In the genomic region with DNA sequence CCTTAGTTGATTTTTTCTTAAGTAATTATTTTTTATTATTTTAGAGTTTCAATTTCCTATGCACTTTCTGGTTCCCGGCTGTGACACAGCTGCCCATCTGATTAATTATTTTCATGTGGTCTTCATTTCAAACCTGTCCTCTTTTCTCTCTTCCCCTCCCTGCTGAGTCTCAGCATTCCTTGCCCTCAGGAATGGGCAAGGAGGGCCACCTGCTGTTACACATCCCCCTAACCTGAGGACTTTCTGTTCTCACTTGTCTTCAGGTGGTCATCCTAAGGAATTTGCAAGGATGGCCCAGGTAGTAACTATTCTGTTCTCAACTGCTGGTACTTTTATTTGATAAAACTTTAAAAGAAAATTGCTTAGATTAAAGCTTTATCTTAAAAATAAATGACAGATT, we compare ENCODE assay signal across 23 cellular contexts.
DNase-seq lines count a peak whose midpoint lies in the region; ATAC-seq and TF ChIP-seq lines count a peak whose summit lies in the region.
"Had no signal": no experiment of that assay in that cellular context is flagged by ENCODE, and none has a peak within 500 bp of the region (broad histone marks: within the 10 kb centered on the region; RNA-seq: fewer than 3 reads in every experiment).

No MANE protein-coding gene starts in this region.

- intact Hi-C loops in MCF 10A (cut with micrococcal nuclease) (no loop called here), breast epithelium (cut with DNase I; ENCODE audit: low total_unique reads) (no loop called here), PC-3 (cut with micrococcal nuclease) (loop anchor here (5.0 kb wide), 1 partner anchor 189 kb away; no protein-coding TSS in a partner anchor)

- H3K9me2 ChIP-seq in PC-3 (replicated peaks; ENCODE audit: low read length) = no peaks in the 10 kb centered on the region

- no peaks in the 10 kb centered on the region for H3K27me3 Mint-ChIP-seq in MCF 10A (ENCODE audit: insufficient read depth, unreplicated experiment)
- H3K27me3 Mint-ChIP-seq in neural progenitor cell (ENCODE audit: insufficient read depth, low read depth) = no peaks in the 10 kb centered on the region
- H3K27me3 Mint-ChIP-seq: CD4-positive, alpha-beta memory T cell had no signal

- H3K4me2 ChIP-seq in PC-3 (ENCODE audit: low read length) = no peak overlapping the region
- no peak overlapping the region for H3K4me2 ChIP-seq in neural progenitor cell
- H3K4me2 ChIP-seq: BLaER1 treated with 17β-estradiol and CSF1 and Interleukin-3, amounts not matched to agents 10 nM and 100 nM; KMS-11 had no signal

- DNase-seq in MCF 10A (ENCODE audit: unreplicated experiment) (no peak), breast epithelium (ENCODE audit: low spot score in 2 of 2) (no peak), PC-3 (no peak), iPS DF 4.7 (ENCODE audit: extremely low read depth, low spot score) (peak; percentile 69), neural progenitor cell (ENCODE audit: low spot score) (peak; percentile 33), amniotic stem cell (lab: John Stamatoyannopoulos, UW) (no peak), HuH-7 (ENCODE audit: low spot score) (no peak)
- DNase-seq in stimulated activated naive CD4-positive, alpha-beta T cell treated with Interleukin-2 at 50 U/mL for 16 hours (lab: John Stamatoyannopoulos, UW) = no peak
- DNase-seq: 8988T; Caco-2; CD4-positive, alpha-beta memory T cell; DMS153; IMR-90; NCI-H1105 treated with DMSO at 0.1 percent for 48 hours; NCI-H2029 treated with DMSO at 0.1 percent for 48 hours; NCI-H226; NCI-H510A treated with DMSO at 0.1 percent for 48 hours; NCI-H774; NK-92 treated with Interleukin-12 subunit alpha and Interleukin-12 subunit beta, amount 100 ng/mL, for 24 hours; Peyer's patch; SJCRH30 had no signal

- H3K4me3 ChIP-seq in breast epithelium = no peak overlapping the region
- no peak overlapping the region for H3K4me3 ChIP-seq in PC-3 (ENCODE audit: low read length)
- no peak overlapping the region for H3K4me3 ChIP-seq in neural progenitor cell
- H3K4me3 ChIP-seq: BLaER1 treated with 17β-estradiol and CSF1 and Interleukin-3, amounts not matched to agents 10 nM and 100 nM; Peyer's patch; SJCRH30 had no signal

- H4K20me1 ChIP-seq in PC-3 (ENCODE audit: low read length) (no peaks in the 10 kb centered on the region), neural progenitor cell (ENCODE audit: low read depth) (no peaks in the 10 kb centered on the region)
- H4K20me1 ChIP-seq: BLaER1 treated with 17β-estradiol and CSF1 and Interleukin-3, amounts not matched to agents 10 nM and 100 nM had no signal

- CTCF ChIA-PET in MCF 10A (lab: Yijun Ruan, JAX) = interaction anchor here (0.6 kb wide), 1 partner anchor 1004 kb away, joined by 3 read pairs; no protein-coding TSS in a partner anchor
- CTCF ChIA-PET in PC-3 (lab: Charles Lee) = interaction anchor here (0.6 kb wide), 1 partner anchor 1464 kb away, joined by 3 read pairs; no protein-coding TSS in a partner anchor

- no peaks in the 10 kb centered on the region for H3K4me1 ChIP-seq in breast epithelium
- H3K4me1 ChIP-seq in PC-3 (ENCODE audit: insufficient read depth, low read length) = no peaks in the 10 kb centered on the region
- H3K4me1 ChIP-seq in neural progenitor cell = peaks cover 9% of the 10 kb centered on the region
- H3K4me1 ChIP-seq: Caco-2, Peyer's patch, SJCRH30 had no signal

- H3K27ac ChIP-seq in breast epithelium (no peak overlapping the region), PC-3 (ENCODE audit: low read length) (no peak overlapping the region), neural progenitor cell (no peak overlapping the region)
- H3K27ac ChIP-seq: BLaER1 treated with 17β-estradiol and CSF1 and Interleukin-3, amounts not matched to agents 10 nM and 100 nM; KMS-11; Peyer's patch; SJCRH30 had no signal

- no peak for TF ChIP-seq POLR2A in breast epithelium (IDR thresholded peaks at IDR 0.05)

- H3K27me3 ChIP-seq in breast epithelium (no peaks in the 10 kb centered on the region), PC-3 (ENCODE audit: low read length) (no peaks in the 10 kb centered on the region), neural progenitor cell (no peaks in the 10 kb centered on the region)
- H3K27me3 ChIP-seq: BLaER1 treated with 17β-estradiol and CSF1 and Interleukin-3, amounts not matched to agents 10 nM and 100 nM; Peyer's patch; SJCRH30 had no signal

- no peaks in the 10 kb centered on the region for H3F3A ChIP-seq in PC-3 (ENCODE audit: low read length, unreplicated experiment)
- H3F3A ChIP-seq in neural progenitor cell (ENCODE audit: low read depth) = no peaks in the 10 kb centered on the region

- H3K27ac Mint-ChIP-seq in MCF 10A (ENCODE audit: low read depth, unreplicated experiment) (peak overlapping the region; percentile 17), neural progenitor cell (peak overlapping the region; percentile 65)
- H3K27ac Mint-ChIP-seq: CD4-positive, alpha-beta memory T cell had no signal

- H3K36me3 ChIP-seq in breast epithelium = no peaks in the 10 kb centered on the region
- no peaks in the 10 kb centered on the region for H3K36me3 ChIP-seq in PC-3 (ENCODE audit: low read depth, low read length)
- no peaks in the 10 kb centered on the region for H3K36me3 ChIP-seq in neural progenitor cell
- H3K36me3 ChIP-seq: BLaER1 treated with 17β-estradiol and CSF1 and Interleukin-3, amounts not matched to agents 10 nM and 100 nM; Peyer's patch; SJCRH30 had no signal

- H3K9me3 ChIP-seq in breast epithelium (no peaks in the 10 kb centered on the region), PC-3 (ENCODE audit: low read length) (no peaks in the 10 kb centered on the region), neural progenitor cell (ENCODE audit: low read depth) (no peaks in the 10 kb centered on the region)
- H3K9me3 ChIP-seq: Caco-2, Peyer's patch, SJCRH30 had no signal

- H3K79me2 ChIP-seq in PC-3 (ENCODE audit: low read length) = no peaks in the 10 kb centered on the region
- H3K79me2 ChIP-seq in neural progenitor cell (ENCODE audit: low read depth) = no peaks in the 10 kb centered on the region

- H3K4me1 Mint-ChIP-seq in MCF 10A (ENCODE audit: insufficient read depth, unreplicated experiment) (no peaks in the 10 kb centered on the region), neural progenitor cell (peaks cover 3% of the 10 kb centered on the region)
- H3K4me1 Mint-ChIP-seq: CD4-positive, alpha-beta memory T cell had no signal

- no peak for TF ChIP-seq CTCF in MCF 10A (IDR thresholded peaks at IDR 0.05; ENCODE audit: unreplicated experiment)
- TF ChIP-seq CTCF in breast epithelium (IDR thresholded peaks at IDR 0.05) = no peak
- 0 out of 2 replicates have a peak, but pooled peaks have one; percentile 12 for TF ChIP-seq CTCF in PC-3 (conservative IDR thresholded peaks at IDR 0.05; ENCODE audit: low read depth, low read length)
- no peak for TF ChIP-seq CTCF in neural progenitor cell (IDR thresholded peaks at IDR 0.05)

- BruUV-seq in MCF 10A (replicated peaks; lab: Mats Ljungman, UMichigan) (no TSS peak), PC-3 (replicated peaks; lab: Mats Ljungman, UMichigan) (no TSS peak)

- H3K9ac ChIP-seq in PC-3 (ENCODE audit: low read length) (no peak overlapping the region), neural progenitor cell (no peak overlapping the region)
- H3K9ac ChIP-seq: BLaER1 treated with 17β-estradiol and CSF1 and Interleukin-3, amounts not matched to agents 10 nM and 100 nM; KMS-11 had no signal

- H3K4me3 Mint-ChIP-seq in MCF 10A (ENCODE audit: unreplicated experiment) (no peak overlapping the region), neural progenitor cell (no peak overlapping the region)
- H3K4me3 Mint-ChIP-seq: CD4-positive, alpha-beta memory T cell had no signal

- H3K36me3 Mint-ChIP-seq in MCF 10A (ENCODE audit: insufficient read depth, unreplicated experiment) = no peaks in the 10 kb centered on the region
- no peaks in the 10 kb centered on the region for H3K36me3 Mint-ChIP-seq in neural progenitor cell
- H3K36me3 Mint-ChIP-seq: CD4-positive, alpha-beta memory T cell had no signal

- ATAC-seq in PC-3 = peak; percentile 42; the same call in 1 of the 2 replicates

- POLR2A ChIA-PET in MCF 10A (lab: Yijun Ruan, JAX) = no interaction called here
- POLR2A ChIA-PET in PC-3 (lab: Charles Lee; ENCODE audit: unreplicated experiment) = interaction anchor here (0.6 kb wide), 1 partner anchor 254 kb away, joined by 4 read pairs; no protein-coding TSS in a partner anchor

- H3K9me3 Mint-ChIP-seq in MCF 10A (ENCODE audit: unreplicated experiment) (no peaks in the 10 kb centered on the region), neural progenitor cell (no peaks in the 10 kb centered on the region)

- H2AFZ ChIP-seq in PC-3 (ENCODE audit: low read length) = no peak overlapping the region
- H2AFZ ChIP-seq in neural progenitor cell (replicated peaks) = no peak overlapping the region

Comparison
In these comparisons a context has a peak if more than half of its experiments do, and no peak if none do; other contexts are left out.
1. DNase-seq: peak in iPS DF 4.7 (single experiment) and neural progenitor cell (single experiment); none in MCF 10A (single experiment), breast epithelium (0 of 2), PC-3 (single experiment), amniotic stem cell (single experiment), stimulated activated naive CD4-positive, alpha-beta T cell treated with Interleukin-2 at 50 U/mL for 16 hours (single experiment) and HuH-7 (single experiment).